In the genomic region with DNA sequence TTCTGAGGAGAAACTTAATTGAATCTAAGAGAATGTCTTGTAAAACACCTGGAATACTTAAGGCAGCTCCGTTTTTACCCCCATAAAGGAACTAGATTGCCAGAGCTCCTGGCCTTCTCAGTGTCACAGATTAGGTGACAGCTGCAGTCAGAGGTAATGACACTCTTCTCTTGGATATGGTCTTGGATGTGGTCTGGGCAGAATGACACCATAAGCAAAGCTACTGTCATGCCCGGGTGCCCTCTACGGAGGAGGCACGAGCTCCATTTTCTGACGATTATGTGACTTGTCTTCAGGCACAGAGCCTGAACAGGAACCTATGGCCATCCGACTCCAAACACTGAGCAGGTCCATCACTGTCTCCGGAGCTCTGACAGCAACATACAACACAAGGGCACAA, we compare ENCODE assay signal across 18 cellular contexts. TPM values are rescaled to one million over a fixed set of nuclear protein-coding genes. Genes with fewer than 3 reads are reported as not detected.
DNase-seq lines count a peak whose midpoint lies in the region; ATAC-seq lines count a peak whose summit lies in the region.
"Had no signal": no experiment of that assay in that cellular context is flagged by ENCODE, and none has a peak within 500 bp of the region (broad histone marks: within the 10 kb centered on the region; RNA-seq: fewer than 3 reads in every experiment).

No MANE protein-coding gene starts in this region.

- H3K4me1 Mint-ChIP-seq in activated T-cell treated with anti-CD3 and anti-CD28 coated beads, Interleukin-2, amount 50 U/mL, for 24 hours (ENCODE audit: low read depth) = peaks cover 94% of the 10 kb centered on the region
- peaks cover 87 to 94% (median 91%) of the 10 kb centered on the region in 3 donors for H3K4me1 Mint-ChIP-seq in CD8-positive, alpha-beta memory T cell
- peaks cover 97% of the 10 kb centered on the region for H3K4me1 Mint-ChIP-seq in stimulated activated memory B cell treated with anti-CD40 and anti-IgM and Interleukin-4, amounts not matched to agents 10 μg/mL and 1 μg/mL and 100 μg/mL, for 72 hours

- H3K27ac ChIP-seq in CD8-positive, alpha-beta memory T cell (ENCODE audit: low read depth, low read length) = no peak overlapping the region
- H3K27ac ChIP-seq: A549, C4-2B had no signal

- no peak for ATAC-seq in stimulated activated memory B cell treated with anti-CD40 and anti-IgM and Interleukin-4, amounts not matched to agents 10 μg/mL and 1 μg/mL and 100 μg/mL, for 72 hours
- no peak for ATAC-seq in HG03135 (IDR thresholded peaks at IDR 0.05; ENCODE audit: unreplicated experiment)
- ATAC-seq: A549 had no signal

- DNase-seq in activated T-cell treated with anti-CD3 and anti-CD28 coated beads, Interleukin-2, amount 50 U/mL, for 24 hours = no peak
- DNase-seq in activated T-cell treated with anti-CD3 and anti-CD28 coated beads, Interleukin-2, amount 50 U/mL, for 1 hour = no peak
- no peak for DNase-seq in CD8-positive, alpha-beta memory T cell
- DNase-seq in left kidney (ENCODE audit: low read depth, low spot score) (peak; percentile 64), DMS153 (lab: John Stamatoyannopoulos, UW) (no peak), UCSD-AML1 (lab: John Stamatoyannopoulos, UW; ENCODE audit: unreplicated experiment) (no peak)
- DNase-seq: DMS79 treated with DMSO at 0.1 percent for 48 hours, HCEC 1CT, MM.1S, NCI-H1105 treated with DMSO at 0.1 percent for 48 hours, NCI-H2029 treated with DMSO at 0.1 percent for 48 hours, NCI-H524, OCI-M1, RPMI8226 had no signal

- CTCF ChIA-PET in CD8-positive, alpha-beta memory T cell (lab: Charles Lee) = interaction anchor here (0.8 to 2.3 kb wide), 4 partner anchors 10 to 123 kb away, joined by 3 to 7 read pairs (median 4); no protein-coding TSS in a partner anchor

- no peaks in the 10 kb centered on the region for H3K27me3 ChIP-seq in CD8-positive, alpha-beta memory T cell (ENCODE audit: insufficient read depth, low read length, poor library complexity, severe bottlenecking)

- peak overlapping the region; percentile 74 for H3K27ac Mint-ChIP-seq in activated T-cell treated with anti-CD3 and anti-CD28 coated beads, Interleukin-2, amount 50 U/mL, for 24 hours
- H3K27ac Mint-ChIP-seq in CD8-positive, alpha-beta memory T cell = peak overlapping the region; percentile 30 to 84 (median 62)
- peak overlapping the region; percentile 45 for H3K27ac Mint-ChIP-seq in stimulated activated memory B cell treated with anti-CD40 and anti-IgM and Interleukin-4, amounts not matched to agents 10 μg/mL and 1 μg/mL and 100 μg/mL, for 72 hours

- POLR2A ChIA-PET in CD8-positive, alpha-beta memory T cell (lab: Charles Lee) = no interaction called here

- no peaks in the 10 kb centered on the region for H3K9me3 Mint-ChIP-seq in activated T-cell treated with anti-CD3 and anti-CD28 coated beads, Interleukin-2, amount 50 U/mL, for 24 hours
- H3K9me3 Mint-ChIP-seq in CD8-positive, alpha-beta memory T cell = no peaks in the 10 kb centered on the region
- H3K9me3 Mint-ChIP-seq in stimulated activated memory B cell treated with anti-CD40 and anti-IgM and Interleukin-4, amounts not matched to agents 10 μg/mL and 1 μg/mL and 100 μg/mL, for 72 hours = no peaks in the 10 kb centered on the region

- H3K9me3 ChIP-seq in CD8-positive, alpha-beta memory T cell (ENCODE audit: low read length) = no peaks in the 10 kb centered on the region
- H3K9me3 ChIP-seq: A549 had no signal

- H3K4me3 ChIP-seq in CD8-positive, alpha-beta memory T cell (ENCODE audit: low read length) = no peak overlapping the region
- H3K4me3 ChIP-seq: A549 had no signal

- peaks cover 83% of the 10 kb centered on the region for H3K4me1 ChIP-seq in CD8-positive, alpha-beta memory T cell (ENCODE audit: insufficient read depth, low read length)

- peaks cover 62% of the 10 kb centered on the region for H3K36me3 Mint-ChIP-seq in activated T-cell treated with anti-CD3 and anti-CD28 coated beads, Interleukin-2, amount 50 U/mL, for 24 hours (ENCODE audit: low read depth)
- peaks cover 0 to 17% (median 0%) of the 10 kb centered on the region in 3 donors for H3K36me3 Mint-ChIP-seq in CD8-positive, alpha-beta memory T cell
- H3K36me3 Mint-ChIP-seq in stimulated activated memory B cell treated with anti-CD40 and anti-IgM and Interleukin-4, amounts not matched to agents 10 μg/mL and 1 μg/mL and 100 μg/mL, for 72 hours = peaks cover 11% of the 10 kb centered on the region

- no peaks in the 10 kb centered on the region for H3K27me3 Mint-ChIP-seq in activated T-cell treated with anti-CD3 and anti-CD28 coated beads, Interleukin-2, amount 50 U/mL, for 24 hours
- H3K27me3 Mint-ChIP-seq in CD8-positive, alpha-beta memory T cell = no peaks in the 10 kb centered on the region
- H3K27me3 Mint-ChIP-seq in stimulated activated memory B cell treated with anti-CD40 and anti-IgM and Interleukin-4, amounts not matched to agents 10 μg/mL and 1 μg/mL and 100 μg/mL, for 72 hours = no peaks in the 10 kb centered on the region

- no peak overlapping the region for H3K4me3 Mint-ChIP-seq in activated T-cell treated with anti-CD3 and anti-CD28 coated beads, Interleukin-2, amount 50 U/mL, for 24 hours
- H3K4me3 Mint-ChIP-seq in CD8-positive, alpha-beta memory T cell = peak overlapping the region in 1 of 7 donors; percentile 48
- H3K4me3 Mint-ChIP-seq in stimulated activated memory B cell treated with anti-CD40 and anti-IgM and Interleukin-4, amounts not matched to agents 10 μg/mL and 1 μg/mL and 100 μg/mL, for 72 hours = no peak overlapping the region

- no peaks in the 10 kb centered on the region for H3K36me3 ChIP-seq in CD8-positive, alpha-beta memory T cell (ENCODE audit: insufficient read depth, low read length)

RNA-seq across cellular contexts. Expression of gene STK24, which starts 46.7 kb away (rescaled TPM):
- total RNA-seq in CD8-positive, alpha-beta memory T cell = 100 to 1,000 TPM; 149 to 150 TPM
- 63.6 TPM for polyA plus RNA-seq in CD8-positive, alpha-beta memory T cell
